ENCODE assay signal across 28 cellular contexts in genomic region chr12:118432812-118433540, GRCh38. TPM values are rescaled to one million over a fixed set of nuclear protein-coding genes. Genes with fewer than 3 reads are reported as not detected.
A peak's percentile ranks its signal among the peaks of the same experiment; 100 is the strongest.
DNase-seq lines count a peak whose midpoint lies in the region; ATAC-seq and TF ChIP-seq lines count a peak whose summit lies in the region.
"Had no signal": no experiment of that assay in that cellular context is flagged by ENCODE, and none has a peak within 500 bp of the region (broad histone marks: within the 10 kb centered on the region; RNA-seq: fewer than 3 reads in every experiment).

No MANE protein-coding gene starts in this region.

- ATAC-seq in left lung (peak; percentile 17), HG03521 (IDR thresholded peaks at IDR 0.05; ENCODE audit: unreplicated experiment) (no peak), HG02763 (IDR thresholded peaks at IDR 0.05; ENCODE audit: unreplicated experiment) (no peak)
- ATAC-seq: heart left ventricle; stimulated activated naive B cell treated with anti-CD40 and anti-IgM and Interleukin-4, amounts not matched to agents 10 μg/mL and 1 μg/mL and 100 μg/mL, for 72 hours; WTC11 had no signal

- H3K27me3 Mint-ChIP-seq in CD14-positive monocyte (ENCODE audit: low read depth in 3 of 3) = peaks cover 0 to 6% (median 3%) of the 10 kb centered on the region in 3 donors
- H3K27me3 Mint-ChIP-seq: activated naive CD8-positive, alpha-beta T cell treated with anti-CD3 and anti-CD28 coated beads, Interleukin-2, amount 10 ng/mL, durations not matched to agents 7 days and 5 days; CD4-positive, alpha-beta memory T cell had no signal

- no peaks in the 10 kb centered on the region for H3K36me3 Mint-ChIP-seq in CD14-positive monocyte
- H3K36me3 Mint-ChIP-seq: activated naive CD8-positive, alpha-beta T cell treated with anti-CD3 and anti-CD28 coated beads, Interleukin-2, amount 10 ng/mL, durations not matched to agents 7 days and 5 days; type B pancreatic cell; WTC11 had no signal

- TF ChIP-seq CTCF in astrocyte of the spinal cord (IDR thresholded peaks at IDR 0.05; ENCODE audit: low read depth, low read length) (no peak), left lung (IDR thresholded peaks at IDR 0.05) (no peak), WERI-Rb-1 (IDR thresholded peaks at IDR 0.05; ENCODE audit: low read depth, low read length) (no peak), CD14-positive monocyte (IDR thresholded peaks at IDR 0.05) (no peak)

- H3K27ac Mint-ChIP-seq in CD14-positive monocyte = no peak overlapping the region
- H3K27ac Mint-ChIP-seq: activated naive CD8-positive, alpha-beta T cell treated with anti-CD3 and anti-CD28 coated beads, Interleukin-2, amount 10 ng/mL, durations not matched to agents 7 days and 5 days; activated T-cell treated with anti-CD3 and anti-CD28 coated beads, Interleukin-2, amount 50 U/mL, for 24 hours; CD4-positive, alpha-beta memory T cell; H9; stimulated activated naive B cell treated with anti-CD40 and anti-IgM and Interleukin-4, amounts not matched to agents 10 μg/mL and 1 μg/mL and 100 μg/mL, for 72 hours; type B pancreatic cell; WTC11 had no signal

- H3K4me3 ChIP-seq in astrocyte of the spinal cord (ENCODE audit: low read depth, low read length) = no peak overlapping the region
- no peak overlapping the region for H3K4me3 ChIP-seq in left lung
- H3K4me3 ChIP-seq in WERI-Rb-1 (ENCODE audit: low read depth, low read length) = no peak overlapping the region
- H3K4me3 ChIP-seq: ascending aorta, coronary artery, heart left ventricle, skin epidermis had no signal

- H3K27me3 ChIP-seq in left lung (peaks cover 0 to 5% of the 10 kb centered on the region in 2 donors), WERI-Rb-1 (ENCODE audit: insufficient read depth, low read depth, severe bottlenecking) (no peaks in the 10 kb centered on the region)
- H3K27me3 ChIP-seq: ascending aorta, heart left ventricle had no signal

- no peak overlapping the region for H3K4me3 Mint-ChIP-seq in CD14-positive monocyte
- H3K4me3 Mint-ChIP-seq: activated naive CD8-positive, alpha-beta T cell treated with anti-CD3 and anti-CD28 coated beads, Interleukin-2, amount 10 ng/mL, durations not matched to agents 7 days and 5 days; activated T-cell treated with anti-CD3 and anti-CD28 coated beads, Interleukin-2, amount 50 U/mL, for 24 hours; CD4-positive, alpha-beta memory T cell; H9; stimulated activated naive B cell treated with anti-CD40 and anti-IgM and Interleukin-4, amounts not matched to agents 10 μg/mL and 1 μg/mL and 100 μg/mL, for 72 hours; type B pancreatic cell; WTC11 had no signal

- intact Hi-C loops in left lung (cut with DNase I) = no loop called here
- intact Hi-C loops in CD14-positive monocyte (cut with micrococcal nuclease) = no loop called here

- in situ Hi-C loops in astrocyte of the spinal cord (cut with HindIII; ENCODE audit: low sequenced_read_pairs) = no loop called here

- DNase-seq in GM03348 (ENCODE audit: low spot score) (peak; percentile 21), astrocyte of the spinal cord (ENCODE audit: low read depth, low spot score) (peak; percentile 0), left lung (no peak), WERI-Rb-1 (no peak), CD14-positive monocyte (ENCODE audit: low spot score) (no peak)
- DNase-seq: activated CD4-positive, alpha-beta T cell treated with anti-CD3 and anti-CD28 coated beads, Interleukin-2, amount 50 U/mL, for 1 hour; activated gamma-delta T cell; activated naive CD8-positive, alpha-beta T cell treated with anti-CD3 and anti-CD28 coated beads, Interleukin-2, amount 10 ng/mL, durations not matched to agents 7 days and 5 days; activated T-cell treated with anti-CD3 and anti-CD28 coated beads, Interleukin-2, amount 50 U/mL, for 24 hours; CD4-positive, alpha-beta memory T cell; effector memory CD4-positive, alpha-beta T cell; heart left ventricle; NCI-H1092 treated with DMSO at 0.1 percent for 48 hours; NCI-H1694 treated with DMSO at 0.1 percent for 48 hours; NCI-H2171; NCI-H82; stimulated activated naive B cell treated with anti-CD40 and anti-IgM and Interleukin-4, amounts not matched to agents 10 μg/mL and 1 μg/mL and 100 μg/mL, for 72 hours; substantia nigra; T-helper 1 cell had no signal

- H3K27ac ChIP-seq in left lung (no peak overlapping the region), WERI-Rb-1 (no peak overlapping the region)
- H3K27ac ChIP-seq: ascending aorta, coronary artery, epithelial cell of prostate, heart left ventricle, skin epidermis had no signal

- no peaks in the 10 kb centered on the region for H3K4me1 Mint-ChIP-seq in CD14-positive monocyte
- H3K4me1 Mint-ChIP-seq: activated naive CD8-positive, alpha-beta T cell treated with anti-CD3 and anti-CD28 coated beads, Interleukin-2, amount 10 ng/mL, durations not matched to agents 7 days and 5 days; CD4-positive, alpha-beta memory T cell; stimulated activated naive B cell treated with anti-CD40 and anti-IgM and Interleukin-4, amounts not matched to agents 10 μg/mL and 1 μg/mL and 100 μg/mL, for 72 hours had no signal

- no peaks in the 10 kb centered on the region for H3K9me3 ChIP-seq in left lung
- H3K9me3 ChIP-seq in WERI-Rb-1 (ENCODE audit: severe bottlenecking) = no peaks in the 10 kb centered on the region
- H3K9me3 ChIP-seq: ascending aorta, heart left ventricle had no signal

- H3K36me3 ChIP-seq in left lung (no peaks in the 10 kb centered on the region), WERI-Rb-1 (no peaks in the 10 kb centered on the region)
- H3K36me3 ChIP-seq: ascending aorta, heart left ventricle had no signal

- H3K9me3 Mint-ChIP-seq in CD14-positive monocyte = peaks cover 0 to 3% (median 0%) of the 10 kb centered on the region in 7 donors
- H3K9me3 Mint-ChIP-seq: activated T-cell treated with anti-CD3 and anti-CD28 coated beads, Interleukin-2, amount 50 U/mL, for 24 hours; H9; type B pancreatic cell; WTC11 had no signal

- no peaks in the 10 kb centered on the region for H3K4me1 ChIP-seq in left lung
- H3K4me1 ChIP-seq: ascending aorta had no signal

RNA-seq across cellular contexts. Expression of gene SUDS3, which starts 56.6 kb away (rescaled TPM):
- total RNA-seq in left lung = 10 to 100 TPM; 23.6 to 27.9 TPM
- polyA plus RNA-seq in CD14-positive monocyte = 1 to 10 TPM; 8.2 to 9.1 TPM

Comparison
In these comparisons a context has a peak if more than half of its experiments do, and no peak if none do; other contexts are left out.
1. DNase-seq: peak in GM03348 (single experiment) and astrocyte of the spinal cord (single experiment); none in left lung (0 of 2), WERI-Rb-1 (single experiment) and CD14-positive monocyte (single experiment).